Comparison of ENCODE assay signal across 2 cellular contexts in the genomic region with DNA sequence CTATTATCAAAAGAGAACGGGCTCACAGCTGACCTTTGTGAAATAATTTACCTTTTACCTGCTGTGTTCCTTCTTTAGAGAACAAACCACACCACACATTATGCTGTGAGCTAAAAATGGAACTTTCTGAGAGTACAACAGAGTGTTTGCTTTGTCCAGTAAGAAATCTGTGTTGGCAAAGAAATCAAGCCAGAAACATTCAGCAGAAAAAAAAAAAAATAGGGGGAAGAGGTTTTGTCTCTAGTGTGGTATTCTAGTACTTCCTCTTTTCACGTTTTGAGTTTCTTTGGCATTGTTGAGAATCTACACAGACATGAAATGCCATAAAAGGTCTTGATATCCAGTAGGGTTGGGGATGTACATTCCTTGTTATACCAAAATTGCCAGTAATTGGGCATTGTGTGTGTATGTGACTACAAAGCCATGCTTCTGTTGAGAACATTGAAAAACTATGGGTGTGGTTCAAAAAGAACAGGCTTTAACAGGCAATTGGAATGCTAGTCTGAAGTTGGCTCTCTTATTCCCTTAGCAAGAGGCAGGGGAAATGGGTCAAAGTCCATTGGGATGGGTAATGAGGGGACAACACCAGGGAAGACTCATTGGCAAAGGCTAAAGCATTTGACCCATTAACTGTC.
TF ChIP-seq lines count a peak whose summit lies in the region.

No MANE protein-coding gene starts in this region.

TF ChIP-seq in GM23338, 12 proteins besides CTCF, POLR2A, EP300 and RAD21 (continues in another document):
- no peak for TF ChIP-seq ZNF114 (CRISPR knock-in tag; IDR thresholded peaks at IDR 0.05)
- no peak for TF ChIP-seq JUNB (IDR thresholded peaks at IDR 0.05; ENCODE audit: unreplicated experiment)
- TF ChIP-seq STAT1 (IDR thresholded peaks at IDR 0.05; ENCODE audit: unreplicated experiment): no peak
- TF ChIP-seq EZH2phosphoT487 (IDR thresholded peaks at IDR 0.05; ENCODE audit: unreplicated experiment): no peak
- TF ChIP-seq REST (IDR thresholded peaks at IDR 0.05; ENCODE audit: unreplicated experiment): no peak
- no peak for TF ChIP-seq POLR2AphosphoS5 (IDR thresholded peaks at IDR 0.05; ENCODE audit: low read depth)
- TF ChIP-seq, protein P1, sequence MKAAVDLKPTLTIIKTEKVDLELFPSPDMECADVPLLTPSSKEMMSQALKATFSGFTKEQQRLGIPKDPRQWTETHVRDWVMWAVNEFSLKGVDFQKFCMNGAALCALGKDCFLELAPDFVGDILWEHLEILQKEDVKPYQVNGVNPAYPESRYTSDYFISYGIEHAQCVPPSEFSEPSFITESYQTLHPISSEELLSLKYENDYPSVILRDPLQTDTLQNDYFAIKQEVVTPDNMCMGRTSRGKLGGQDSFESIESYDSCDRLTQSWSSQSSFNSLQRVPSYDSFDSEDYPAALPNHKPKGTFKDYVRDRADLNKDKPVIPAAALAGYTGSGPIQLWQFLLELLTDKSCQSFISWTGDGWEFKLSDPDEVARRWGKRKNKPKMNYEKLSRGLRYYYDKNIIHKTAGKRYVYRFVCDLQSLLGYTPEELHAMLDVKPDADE (IDR thresholded peaks at IDR 0.05): no peak
- no peak for TF ChIP-seq ZNF331 (CRISPR knock-in tag; IDR thresholded peaks at IDR 0.05; ENCODE audit: low read depth)
- no peak for TF ChIP-seq ZNF462 (CRISPR knock-in tag; IDR thresholded peaks at IDR 0.05)

TF ChIP-seq in GM12878, 131 proteins besides CTCF, POLR2A, EP300 and RAD21:
- TF ChIP-seq ZNF384 (IDR thresholded peaks at IDR 0.05; ENCODE audit: borderline replicate concordance, low read depth, low read length) (peak; percentile 59; the same call in 1 of the 2 replicates), SPI1 (IDR thresholded peaks at IDR 0.05; ENCODE audit: borderline replicate concordance, insufficient read depth, low read depth, low read length) (peak; percentile 34; the same call in 1 of the 2 replicates), NFYA (IDR thresholded peaks at IDR 0.05; ENCODE audit: borderline replicate concordance, low read depth, low read length) (no peak)
